In genomic region chr18:74748809-74749208, GRCh38 we compare ENCODE assay signal across 1 cellular context.
A peak's percentile ranks its signal among the peaks of the same experiment; 100 is the strongest.
TF ChIP-seq lines count a peak whose summit lies in the region.

No MANE protein-coding gene starts in this region.

TF ChIP-seq in HEK293, 187 proteins besides CTCF, POLR2A, EP300 and RAD21 (continued from another document):
- no peak for TF ChIP-seq ZBTB44 (tag by site-specific recombination; IDR thresholded peaks at IDR 0.05)
- no peak for TF ChIP-seq ZNF692 (tag by site-specific recombination; IDR thresholded peaks at IDR 0.05)
- TF ChIP-seq ZNF138 (tag by site-specific recombination; IDR thresholded peaks at IDR 0.05; ENCODE audit: borderline replicate concordance), result no peak
- TF ChIP-seq ZNF654 (tag by site-specific recombination; IDR thresholded peaks at IDR 0.05; ENCODE audit: low read depth), result no peak
- TF ChIP-seq HIC1 (tag by site-specific recombination; IDR thresholded peaks at IDR 0.05), result peak; percentile 57; the same call in 1 of the 2 replicates
- no peak for TF ChIP-seq ZNF391 (tag by site-specific recombination; IDR thresholded peaks at IDR 0.05; ENCODE audit: borderline replicate concordance, low read depth)
- peak; percentile 74 for TF ChIP-seq ZNF600 (tag by site-specific recombination; IDR thresholded peaks at IDR 0.05)
- 0 out of 2 replicates have a peak, but pooled peaks have one; percentile 13 for TF ChIP-seq IKZF3 (tag by site-specific recombination; IDR thresholded peaks at IDR 0.05)
- no peak for TF ChIP-seq ZNF132 (tag by site-specific recombination; IDR thresholded peaks at IDR 0.05; ENCODE audit: borderline replicate concordance)
